Comparison of ENCODE assay signal across 34 cellular contexts in genomic region chr1:32554288-32554687, GRCh38. TPM values are rescaled to one million over a fixed set of nuclear protein-coding genes. Genes with fewer than 3 reads are reported as not detected.
A peak's percentile ranks its signal among the peaks of the same experiment; 100 is the strongest.
DNase-seq lines count a peak whose midpoint lies in the region; ATAC-seq, FAIRE-seq and TF ChIP-seq lines count a peak whose summit lies in the region.
"Had no signal": no experiment of that assay in that cellular context is flagged by ENCODE, and none has a peak within 500 bp of the region (broad histone marks: within the 10 kb centered on the region; RNA-seq: fewer than 3 reads in every experiment).

No MANE protein-coding gene starts in this region.

- CTCF ChIA-PET in A549 (lab: Yijun Ruan, JAX), result no interaction called here
- CTCF ChIA-PET in HEK293 (lab: Yijun Ruan, JAX), result interaction anchor here (1.2 kb wide), 1 partner anchor 90 kb away, joined by 3 read pairs; no protein-coding TSS in a partner anchor
- CTCF ChIA-PET in WTC11 (lab: Charles Lee), result no interaction called here

- no peak overlapping the region for H3K27ac Mint-ChIP-seq in WTC11
- H3K27ac Mint-ChIP-seq: B cell; CD14-positive monocyte; CD4-positive, alpha-beta T cell; CD4-positive, CD25-positive, alpha-beta regulatory T cell; CD8-positive, alpha-beta memory T cell; CD8-positive, alpha-beta T cell had no signal

- no peak overlapping the region for H3K4me3 Mint-ChIP-seq in WTC11
- H3K4me3 Mint-ChIP-seq: B cell; CD14-positive monocyte; CD4-positive, alpha-beta memory T cell; CD4-positive, alpha-beta T cell; CD4-positive, CD25-positive, alpha-beta regulatory T cell; CD8-positive, alpha-beta memory T cell; CD8-positive, alpha-beta T cell had no signal

- no peak for TF ChIP-seq POLR2A in A549 (IDR thresholded peaks at IDR 0.05; ENCODE audit: low read length)

- H3K27ac ChIP-seq in A549, result no peak overlapping the region
- H3K27ac ChIP-seq in HEK293 (ENCODE audit: extremely low read depth, low read depth, low read length), result no peak overlapping the region
- H3K27ac ChIP-seq: 22Rv1; BLaER1; BLaER1 treated with 17β-estradiol and CSF1 and Interleukin-3, amounts not matched to agents 10 nM and 100 nM; C4-2B had no signal

- H3K9me3 Mint-ChIP-seq in WTC11, result no peaks in the 10 kb centered on the region
- H3K9me3 Mint-ChIP-seq: CD14-positive monocyte; CD4-positive, alpha-beta memory T cell; CD4-positive, alpha-beta T cell; CD4-positive, CD25-positive, alpha-beta regulatory T cell; CD8-positive, alpha-beta memory T cell; CD8-positive, alpha-beta T cell had no signal

- POLR2A ChIA-PET in A549 (lab: Yijun Ruan, JAX), result no interaction called here
- POLR2A ChIA-PET in HEK293 (lab: Yijun Ruan, JAX), result no interaction called here
- POLR2A ChIA-PET in WTC11 (lab: Charles Lee), result no interaction called here

- peaks cover 9% of the 10 kb centered on the region; the same call in 1 of the 2 replicates for H3K36me3 Mint-ChIP-seq in WTC11
- H3K36me3 Mint-ChIP-seq: CD14-positive monocyte; CD4-positive, alpha-beta memory T cell; CD4-positive, CD25-positive, alpha-beta regulatory T cell; CD8-positive, alpha-beta memory T cell; CD8-positive, alpha-beta T cell had no signal

- H3K4me1 ChIP-seq in A549, result no peaks in the 10 kb centered on the region
- H3K4me1 ChIP-seq in HEK293 (ENCODE audit: control insufficient read depth, insufficient read depth, low read length), result no peaks in the 10 kb centered on the region
- H3K4me1 ChIP-seq: BE2C; BLaER1; BLaER1 treated with 17β-estradiol and CSF1 and Interleukin-3, amounts not matched to agents 10 nM and 100 nM; Caco-2 had no signal

- no peak for FAIRE-seq in A549 (lab: Jason Lieb, UNC)
- FAIRE-seq: A204.1, D721Med had no signal

- no peak for TF ChIP-seq EP300 in A549 (IDR thresholded peaks at IDR 0.05)

- DNase-seq in A549 (ENCODE audit: low read depth in 1 of 2, low spot score in 1 of 2), result no peak
- no peak for DNase-seq in WTC11 (ENCODE audit: low spot score)
- no peak for DNase-seq in DMS153 treated with DMSO at 0.1 percent for 48 hours (lab: John Stamatoyannopoulos, UW; ENCODE audit: unreplicated experiment)
- no peak for DNase-seq in GM13976 (ENCODE audit: low spot score)
- DNase-seq: 8988T; ACHN; AML-193; BE2C; C1 segment of cervical spinal cord; Caco-2; Calu3; CD4-positive, alpha-beta memory T cell; CD4-positive, alpha-beta T cell; CD4-positive, CD25-positive, alpha-beta regulatory T cell; CD8-positive, alpha-beta memory T cell; CD8-positive, alpha-beta T cell; COR-L47; DMS 273 treated with DMSO at 0.1 percent for 48 hours; DMS153; DMS53; DMS79; DMS79 treated with DMSO at 0.1 percent for 48 hours; DND-41; EL had no signal

- ATAC-seq in A549 (no peak), WTC11 (no peak), GM19035 (IDR thresholded peaks at IDR 0.05; ENCODE audit: unreplicated experiment) (no peak)
- ATAC-seq: CD8-positive, alpha-beta T cell had no signal

- H3K9me3 ChIP-seq in A549, result no peaks in the 10 kb centered on the region
- H3K9me3 ChIP-seq in HEK293 (ENCODE audit: control insufficient read depth, insufficient read depth, low read depth, low read length), result no peaks in the 10 kb centered on the region
- H3K9me3 ChIP-seq: BE2C; BLaER1; BLaER1 treated with 17β-estradiol and CSF1 and Interleukin-3, amounts not matched to agents 10 nM and 100 nM; Caco-2 had no signal

- no peaks in the 10 kb centered on the region for H3K27me3 Mint-ChIP-seq in WTC11 (ENCODE audit: low read depth)
- H3K27me3 Mint-ChIP-seq: B cell; CD4-positive, alpha-beta T cell had no signal

- H3K4me2 ChIP-seq in A549, result no peak overlapping the region
- H3K4me2 ChIP-seq: BLaER1; BLaER1 treated with 17β-estradiol and CSF1 and Interleukin-3, amounts not matched to agents 10 nM and 100 nM had no signal

- 90% methylated on average over 3 of the region's 3 CpGs for WGBS in A549 (ENCODE audit: missing lambda C conversion rate)

- no peak for TF ChIP-seq RAD21 in A549 (conservative IDR thresholded peaks at IDR 0.05 in 1 of 2, IDR thresholded peaks at IDR 0.05 in 1 of 2)

- no peak for TF ChIP-seq CTCF in A549 (IDR thresholded peaks at IDR 0.05)
- no peak for TF ChIP-seq CTCF in HEK293 (tag by site-specific recombination; IDR thresholded peaks at IDR 0.05)
- no peak for TF ChIP-seq CTCF in WTC11 (IDR thresholded peaks at IDR 0.05)
- no peak for TF ChIP-seq CTCF in GM13976 (IDR thresholded peaks at IDR 0.05; ENCODE audit: borderline replicate concordance, control extremely low read depth, extremely low read depth, insufficient read depth, missing control alignments)

- H3K4me1 Mint-ChIP-seq in WTC11, result no peaks in the 10 kb centered on the region
- H3K4me1 Mint-ChIP-seq: B cell; CD14-positive monocyte; CD4-positive, alpha-beta memory T cell; CD4-positive, CD25-positive, alpha-beta regulatory T cell; CD8-positive, alpha-beta memory T cell had no signal

- peaks cover 12 to 30% of the 10 kb centered on the region in 2 experiments; a peak in 2 of 3 replicates for H3K36me3 ChIP-seq in HEK293 (ENCODE audit: control insufficient read depth in 2 of 2, insufficient read depth in 1 of 2, low read length in 2 of 2)
- H3K36me3 ChIP-seq: BE2C had no signal

- H3K4me3 ChIP-seq in A549 (no peak overlapping the region), HEK293 (ENCODE audit: low read depth, low read length) (no peak overlapping the region)
- H3K4me3 ChIP-seq: BLaER1; BLaER1 treated with 17β-estradiol and CSF1 and Interleukin-3, amounts not matched to agents 10 nM and 100 nM had no signal

- in situ Hi-C loops in GM13976 (cut with MboI; ENCODE audit: low sequenced_read_pairs, unreplicated experiment), result no loop called here

TF ChIP-seq in A549, 52 proteins besides CTCF, POLR2A, EP300 and RAD21:
- no peak for TF ChIP-seq MAX (IDR thresholded peaks at IDR 0.05)
- TF ChIP-seq USF2 (IDR thresholded peaks at IDR 0.05), result no peak
- peak; percentile 75 for TF ChIP-seq ZC3H11A (IDR thresholded peaks at IDR 0.05)
- no peak for TF ChIP-seq KDM5A (IDR thresholded peaks at IDR 0.05)
- no peak for TF ChIP-seq JUNB (IDR thresholded peaks at IDR 0.05)
- TF ChIP-seq SREBF2 (IDR thresholded peaks at IDR 0.05), result no peak
- TF ChIP-seq RARB (CRISPR knock-in tag; IDR thresholded peaks at IDR 0.05), result no peak
- no peak for TF ChIP-seq ZSCAN20 (CRISPR knock-in tag; IDR thresholded peaks at IDR 0.05)
TF ChIP-seq in A549: peak in this region for 1.

TF ChIP-seq in HEK293, 187 proteins besides CTCF, POLR2A, EP300 and RAD21 (continues in another document):
- TF ChIP-seq ZNF341 (tag by site-specific recombination; IDR thresholded peaks at IDR 0.05; ENCODE audit: low read depth), result peak; percentile 29; the same call in 1 of the 2 replicates
- TF ChIP-seq ZNF558 (tag by site-specific recombination; IDR thresholded peaks at IDR 0.05), result peak; percentile 83
- TF ChIP-seq ZBTB1 (tag by site-specific recombination; IDR thresholded peaks at IDR 0.05), result peak; percentile 70; the same call in 1 of the 2 replicates
- peak; percentile 92 for TF ChIP-seq ZNF354C (tag by site-specific recombination; IDR thresholded peaks at IDR 0.05; ENCODE audit: borderline replicate concordance, low read depth)
- TF ChIP-seq ZNF660 (tag by site-specific recombination; IDR thresholded peaks at IDR 0.05), result no peak
- TF ChIP-seq YY1 (tag by site-specific recombination; IDR thresholded peaks at IDR 0.05), result no peak
- no peak for TF ChIP-seq SP2 (tag by site-specific recombination; IDR thresholded peaks at IDR 0.05)
- no peak for TF ChIP-seq ZNF792 (tag by site-specific recombination; IDR thresholded peaks at IDR 0.05)
- no peak for TF ChIP-seq HOXD13 (CRISPR knock-in tag; IDR thresholded peaks at IDR 0.05; ENCODE audit: borderline replicate concordance)
- peak; percentile 84 for TF ChIP-seq ZNF623 (tag by site-specific recombination; IDR thresholded peaks at IDR 0.05)
- no peak for TF ChIP-seq ZNF211 (tag by site-specific recombination; IDR thresholded peaks at IDR 0.05; ENCODE audit: low read depth)
- peak; percentile 92 for TF ChIP-seq ZNF560 (tag by site-specific recombination; IDR thresholded peaks at IDR 0.05; ENCODE audit: borderline replicate concordance)
- TF ChIP-seq SETDB1 (IDR thresholded peaks at IDR 0.05; ENCODE audit: insufficient read length, low read length), result no peak
- TF ChIP-seq ZSCAN16 (tag by site-specific recombination; IDR thresholded peaks at IDR 0.05), result no peak
- no peak for TF ChIP-seq ZNF473 (tag by site-specific recombination; IDR thresholded peaks at IDR 0.05)

TF ChIP-seq in WTC11, 78 proteins besides CTCF, POLR2A, EP300 and RAD21 (continues in another document):
- TF ChIP-seq ARID4B (CRISPR knock-in tag; IDR thresholded peaks at IDR 0.05; ENCODE audit: borderline replicate concordance) (no peak), ZBTB21 (CRISPR knock-in tag; IDR thresholded peaks at IDR 0.05; ENCODE audit: borderline replicate concordance) (no peak)

RNA-seq across cellular contexts. Expression of gene ZBTB8A, which starts 15.1 kb away (rescaled TPM):
- polyA plus RNA-seq in A549 (2011; rRNA removed) (4.9 and 6.0 TPM in 2 replicates), A549 (2017; fragmentation: RNase III; extraction: RNeasy Plus Mini Kit Qiagen cat#74134 plus additional on column Dnase treatment) (2.5 to 2.7 TPM (median 2.6 TPM) in 3 replicates)
- 0.75 and 1.0 TPM in 2 replicates for polyA plus RNA-seq in A549 (2012; cell fraction: cytosol; rRNA removed)
- polyA plus RNA-seq in A549 (2012; cell fraction: nucleus; rRNA removed), result 0.68 and 1.2 TPM in 2 replicates
- 2.9 and 5.2 TPM in 2 replicates for polyA minus RNA-seq in A549 (2011; rRNA and poly(A)+ RNA removed)
- total RNA-seq in WTC11 (2021), result 7.1 to 8.2 TPM (median 7.7 TPM) in 3 replicates
- total RNA-seq: CD4-positive, alpha-beta memory T cell; CD4-positive, alpha-beta T cell; CD8-positive, alpha-beta T cell had no signal
- polyA plus RNA-seq: CD14-positive monocyte; CD4-positive, alpha-beta memory T cell; CD4-positive, CD25-positive, alpha-beta regulatory T cell; CD8-positive, alpha-beta memory T cell had no signal
